9 cellular contexts compared by ENCODE assay signal in the genomic region with DNA sequence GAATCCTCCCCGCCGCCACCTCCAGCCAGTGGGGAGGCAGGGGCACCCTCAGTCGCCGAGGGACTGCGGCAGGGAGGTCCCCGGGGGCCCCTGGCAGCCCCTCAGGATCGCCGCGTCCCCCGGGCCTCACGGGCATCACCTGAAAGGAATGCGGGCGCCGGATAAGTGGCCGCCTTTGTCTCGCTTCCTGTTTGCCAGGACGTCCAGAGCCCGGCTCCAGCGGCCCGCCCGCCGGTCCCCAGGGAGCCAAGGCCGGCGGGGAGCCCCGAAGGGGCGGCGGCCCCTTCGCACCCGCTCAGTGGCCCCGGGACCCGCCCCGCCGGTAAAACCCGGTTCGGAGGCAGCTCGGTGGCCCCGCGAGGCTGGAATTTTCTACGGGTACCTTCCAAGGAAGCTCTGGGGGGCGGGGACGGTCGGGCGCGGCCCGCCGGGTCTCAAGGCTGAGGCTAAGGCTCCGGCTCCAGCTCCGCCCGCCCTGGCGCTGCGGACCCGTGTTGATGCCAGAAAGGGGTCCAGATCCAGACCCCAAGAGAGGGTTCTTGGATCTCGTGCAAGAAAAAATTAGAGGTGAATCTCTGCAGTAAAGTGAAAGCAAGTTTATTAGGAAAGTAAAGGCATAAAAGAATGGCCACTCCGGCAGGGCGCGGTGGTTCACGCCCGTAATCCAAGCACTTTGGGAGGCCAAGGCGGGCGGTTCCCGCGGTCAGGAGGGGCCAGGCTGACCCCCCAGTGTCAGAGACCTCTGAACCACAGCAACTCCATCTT. TPM values are rescaled to one million over a fixed set of nuclear protein-coding genes. Genes with fewer than 3 reads are reported as not detected.
DNase-seq lines count a peak whose midpoint lies in the region; ATAC-seq and TF ChIP-seq lines count a peak whose summit lies in the region.
"Had no signal": no experiment of that assay in that cellular context is flagged by ENCODE, and none has a peak within 500 bp of the region (broad histone marks: within the 10 kb centered on the region; RNA-seq: fewer than 3 reads in every experiment).

No MANE protein-coding gene starts in this region.

- no peak overlapping the region for H3K4ac ChIP-seq in IMR-90 (ENCODE audit: low read depth, low read length)

- no peak for TF ChIP-seq RAD21 in IMR-90 (IDR thresholded peaks at IDR 0.05; ENCODE audit: low read length)

- no peaks in the 10 kb centered on the region for H3K79me1 ChIP-seq in IMR-90 (ENCODE audit: low read depth in 1 of 2, low read length in 2 of 2)

- H3K9me3 ChIP-seq in IMR-90 (ENCODE audit: control insufficient read depth, insufficient read depth, low read length) (no peaks in the 10 kb centered on the region), lung (ENCODE audit: control insufficient read depth in 2 of 2, insufficient read depth in 1 of 2, low read length in 1 of 2) (no peaks in the 10 kb centered on the region), thyroid gland (no peaks in the 10 kb centered on the region)

- no peak overlapping the region for H3K18ac ChIP-seq in IMR-90 (ENCODE audit: low read depth, low read length)

- no peaks in the 10 kb centered on the region for H3K36me3 Mint-ChIP-seq in immature natural killer cell

- no peak overlapping the region for H2BK20ac ChIP-seq in IMR-90 (ENCODE audit: low read depth, low read length)

- dilution Hi-C loops in IMR-90 (cut with HindIII; ENCODE audit: low sequenced_read_pairs, unreplicated experiment): no loop called here

- POLR2A ChIA-PET in IMR-90 (lab: Charles Lee; ENCODE audit: unreplicated experiment): no interaction called here

- H3K36me3 ChIP-seq in IMR-90 (ENCODE audit: control insufficient read depth, insufficient read depth, low read length) (no peaks in the 10 kb centered on the region), lung (ENCODE audit: control insufficient read depth in 2 of 2, insufficient read depth in 2 of 2, low read length in 2 of 2) (peaks cover 0 to 17% of the 10 kb centered on the region in 2 donors), thyroid gland (peaks cover 24 to 25% of the 10 kb centered on the region in 2 donors)

- H2AK9ac ChIP-seq in IMR-90 (replicated peaks; ENCODE audit: low read depth, low read length, poor library complexity): peak overlapping the region; percentile 78

- H3K4me3 Mint-ChIP-seq in immature natural killer cell: no peak overlapping the region

- no peak overlapping the region for H2BK120ac ChIP-seq in IMR-90 (ENCODE audit: low read depth, low read length)

- H3K27ac Mint-ChIP-seq in immature natural killer cell: no peak overlapping the region

- no peak overlapping the region for H3K14ac ChIP-seq in IMR-90 (replicated peaks; ENCODE audit: low read depth, low read length)

- ATAC-seq in IMR-90 (ENCODE audit: low read depth) (no peak), lung (ENCODE audit: insufficient read depth, low FRiP score) (no peak)

- H4K20me1 ChIP-seq in IMR-90 (ENCODE audit: insufficient read depth, low read length): no peaks in the 10 kb centered on the region

- no peak overlapping the region for H2BK5ac ChIP-seq in IMR-90 (ENCODE audit: low read depth, low read length, poor library complexity, severe bottlenecking)

- H2BK15ac ChIP-seq in IMR-90 (ENCODE audit: low read depth, low read length): no peak overlapping the region

- BruUV-seq in IMR-90 (replicated peaks; lab: Mats Ljungman, UMichigan): no TSS peak

- H3K4me2 ChIP-seq in IMR-90 (ENCODE audit: low read depth, low read length): no peak overlapping the region

- H3K4me1 ChIP-seq in IMR-90 (ENCODE audit: control insufficient read depth, insufficient read depth, low read length): peaks cover 3% of the 10 kb centered on the region; the same call in 1 of the 2 replicates
- H3K4me1 ChIP-seq in lung (ENCODE audit: control insufficient read depth in 2 of 2, insufficient read depth in 2 of 2, low read length in 2 of 2): peaks cover 9 to 30% of the 10 kb centered on the region in 2 donors
- peaks cover 37 to 56% of the 10 kb centered on the region in 2 donors for H3K4me1 ChIP-seq in thyroid gland

- intact Hi-C loops in IMR-90 (cut with micrococcal nuclease): no loop called here
- intact Hi-C loops in thyroid gland (cut with DNase I): no loop called here

- H3K27me3 Mint-ChIP-seq in immature natural killer cell (ENCODE audit: low read depth in 3 of 3): peaks cover 2 to 9% (median 9%) of the 10 kb centered on the region in 3 donors

- H3K27ac ChIP-seq in IMR-90 (ENCODE audit: insufficient read depth, low read length) (no peak overlapping the region), lung (ENCODE audit: low read depth in 1 of 2, low read length in 1 of 2) (peak overlapping the region; percentile 89 to 95), thyroid gland (peak overlapping the region; percentile 72 to 86 (median 82))

- no peak overlapping the region for H3K9ac ChIP-seq in IMR-90 (ENCODE audit: low read depth, low read length)

- no peak overlapping the region for H4K91ac ChIP-seq in IMR-90 (ENCODE audit: insufficient read depth, low read depth, low read length)

- H3K4me3 ChIP-seq in IMR-90 (ENCODE audit: insufficient read depth, low read depth, low read length): no peak overlapping the region
- peak overlapping the region; percentile 20 for H3K4me3 ChIP-seq in epithelial cell of esophagus (ENCODE audit: low read length)
- H3K4me3 ChIP-seq in lung: no peak overlapping the region
- H3K4me3 ChIP-seq in thyroid gland (replicated peaks in 1 of 3): peak overlapping the region in 2 of 3 donors; percentile 3 to 21

- no peak for TF ChIP-seq POLR2A in IMR-90 (IDR thresholded peaks at IDR 0.05; ENCODE audit: low read depth, low read length)
- peak in 1 of 2 donors; percentile 21 for TF ChIP-seq POLR2A in thyroid gland (IDR thresholded peaks at IDR 0.05)

- peaks cover 0 to 2% of the 10 kb centered on the region in 2 donors for H3K4me1 Mint-ChIP-seq in immature natural killer cell

- no peak overlapping the region for H2AK5ac ChIP-seq in IMR-90 (ENCODE audit: low read depth, low read length)

- H3K27me3 ChIP-seq in IMR-90 (ENCODE audit: control insufficient read depth, insufficient read depth, low read length) (peaks cover 20% of the 10 kb centered on the region), lung (ENCODE audit: control insufficient read depth, insufficient read depth) (no peaks in the 10 kb centered on the region), thyroid gland (no peaks in the 10 kb centered on the region)

- DNase-seq in IMR-90 (no peak), epithelial cell of esophagus (ENCODE audit: low read depth) (no peak), lung (ENCODE audit: low spot score) (no peak), thyroid gland (peak; percentile 71 to 74), EL (no peak), immature natural killer cell (no peak)
- DNase-seq in activated CD4-positive, CD25-positive, alpha-beta regulatory T cell (lab: John Stamatoyannopoulos, UW): no peak
- DNase-seq in activated naive CD4-positive, alpha-beta T cell (lab: John Stamatoyannopoulos, UW): no peak
- DNase-seq: NCI-H524 treated with DMSO at 0.1 percent for 48 hours had no signal

- no peaks in the 10 kb centered on the region for H3K9me3 Mint-ChIP-seq in immature natural killer cell

- CTCF ChIA-PET in IMR-90 (lab: Yijun Ruan, JAX): no interaction called here

- in situ Hi-C loops in IMR-90 (cut with MboI; ENCODE audit: low sequenced_read_pairs): no loop called here

- WGBS in IMR-90 (ENCODE audit: extremely low coverage in 2 of 2, insufficient read length in 1 of 2), 2 experiments: 52% methylated on average over 23 of the region's 62 CpGs; no CpG with 5 or more reads in 1 of the 2 experiments
- WGBS in lung, 2 donors: 15 to 23% methylated on average over 61 to 62 of the region's 62 CpGs
- 22 to 38% methylated on average over 19 to 47 of the region's 62 CpGs for WGBS in thyroid gland, 2 donors

- no peak overlapping the region for H3K23ac ChIP-seq in IMR-90 (ENCODE audit: low read depth, low read length)

- H3K56ac ChIP-seq in IMR-90 (ENCODE audit: extremely low read depth, insufficient read depth, low read length): no peak overlapping the region

- TF ChIP-seq CTCF in IMR-90 (conservative IDR thresholded peaks at IDR 0.05; ENCODE audit: low read depth, low read length): no peak
- no peak for TF ChIP-seq CTCF in epithelial cell of esophagus (IDR thresholded peaks at IDR 0.05; ENCODE audit: insufficient read depth, low read depth, low read length, missing control alignments)
- TF ChIP-seq CTCF in lung (IDR thresholded peaks at IDR 0.05; ENCODE audit: control extremely low read depth, extremely low read depth): no peak
- TF ChIP-seq CTCF in thyroid gland (IDR thresholded peaks at IDR 0.05): no peak

- H2AFZ ChIP-seq in IMR-90 (replicated peaks; ENCODE audit: low read length, poor library complexity): peak overlapping the region; percentile 83

- no peaks in the 10 kb centered on the region for H3K9me1 ChIP-seq in IMR-90 (ENCODE audit: insufficient read depth, low read length)

- no peak overlapping the region for H4K8ac ChIP-seq in IMR-90 (ENCODE audit: low read depth in 2 of 2, low read length in 2 of 2)

- H4K5ac ChIP-seq in IMR-90 (ENCODE audit: low read depth, low read length): no peak overlapping the region

TF ChIP-seq in IMR-90, 13 proteins besides CTCF, POLR2A, EP300 and RAD21 (continues in another document):
- TF ChIP-seq CEBPB (IDR thresholded peaks at IDR 0.05; ENCODE audit: low read depth, low read length): no peak

RNA-seq across cellular contexts. Expression of gene TINAGL1, which starts 12.6 kb away (rescaled TPM):
- total RNA-seq in IMR-90 (2012; rRNA removed) (0.54 and 0.56 TPM in 2 replicates), lung (10 to 100 TPM; 89.4 to 90.9 TPM), thyroid gland (100 to 1,000 TPM; 157 to 391 (median 227) TPM)
- polyA plus RNA-seq in IMR-90 (2012; rRNA removed) (1.4 and 1.5 TPM in 2 replicates), lung (10 to 100 TPM; 64.1 to 78.9 TPM), immature natural killer cell (not detected)
- polyA plus RNA-seq in IMR-90 (2012; cell fraction: cytosol; rRNA removed): 0.76 and 2.1 TPM in 2 replicates
- polyA plus RNA-seq in IMR-90 (2012; cell fraction: nucleus; rRNA removed; ENCODE audit: low replicate concordance): 1.7 and 2.8 TPM in 2 replicates

RNA-seq across cellular contexts. Expression of gene HCRTR1, which starts 28.6 kb away (rescaled TPM):
- total RNA-seq in IMR-90 (2012; rRNA removed): not detected in 2 replicates
- not detected in 2 replicates for polyA plus RNA-seq in IMR-90 (2012; rRNA removed)
- polyA plus RNA-seq in IMR-90 (2012; cell fraction: cytosol; rRNA removed): not detected in 2 replicates
- polyA plus RNA-seq in IMR-90 (2012; cell fraction: nucleus; rRNA removed; ENCODE audit: low replicate concordance): 0.09 and 0.12 TPM in 2 replicates
- total RNA-seq in lung: under 1 TPM in 1 of 2 donors, not detected in 1; 0.14 TPM
- polyA plus RNA-seq in lung: under 1 TPM in 1 of 2 donors, not detected in 1; 0.08 TPM
- 1 to 10 TPM in 2 of 4 donors, under 1 TPM in 2; 0.40 to 5.6 (median 1.3) TPM for total RNA-seq in thyroid gland
- polyA plus RNA-seq in immature natural killer cell: not detected

RNA-seq across cellular contexts. Expression of gene PEF1, which starts 55.7 kb away (rescaled TPM):
- 90.0 and 104 TPM in 2 replicates for total RNA-seq in IMR-90 (2012; rRNA removed)
- polyA plus RNA-seq in IMR-90 (2012; rRNA removed): 84.2 TPM in 2 replicates
- 60.3 and 78.3 TPM in 2 replicates for polyA plus RNA-seq in IMR-90 (2012; cell fraction: cytosol; rRNA removed)
- 41.2 and 50.2 TPM in 2 replicates for polyA plus RNA-seq in IMR-90 (2012; cell fraction: nucleus; rRNA removed; ENCODE audit: low replicate concordance)
- total RNA-seq in lung: 10 to 100 TPM; 75.1 to 77.1 TPM
- 100 to 1,000 TPM in 1 of 2 donors, 10 to 100 TPM in 1; 84.5 to 103 TPM for polyA plus RNA-seq in lung
- 100 to 1,000 TPM; 180 to 355 (median 312) TPM for total RNA-seq in thyroid gland
- 100 to 1,000 TPM; 108 to 224 (median 119) TPM for polyA plus RNA-seq in immature natural killer cell

Comparison
In these comparisons a context has a peak if more than half of its experiments do, and no peak if none do; other contexts are left out.
1. DNase-seq: peak in thyroid gland (2 of 2); none in IMR-90 (single experiment), epithelial cell of esophagus (single experiment), lung (single experiment), EL (single experiment), activated CD4-positive, CD25-positive, alpha-beta regulatory T cell (0 of 4), activated naive CD4-positive, alpha-beta T cell (0 of 4) and immature natural killer cell (0 of 3).
2. H3K4me3 ChIP-seq: peak in epithelial cell of esophagus (single experiment) and thyroid gland (2 of 3); none in IMR-90 (single experiment) and lung (single experiment).
3. RNA of gene TINAGL1, which starts 12.6 kb away (total RNA-seq): 157 to 391 TPM in thyroid gland and 89.4 to 90.9 TPM in lung; 0.54 to 0.56 TPM in IMR-90; every median in the first group is over 10 times any median in the second.